In genomic region chr7:103150192-103150591, GRCh38 we compare ENCODE assay signal across 9 cellular contexts. TPM values are rescaled to one million over a fixed set of nuclear protein-coding genes. Genes with fewer than 3 reads are reported as not detected.
DNase-seq lines count a peak whose midpoint lies in the region; ATAC-seq and TF ChIP-seq lines count a peak whose summit lies in the region.
"Had no signal": no experiment of that assay in that cellular context is flagged by ENCODE, and none has a peak within 500 bp of the region (broad histone marks: within the 10 kb centered on the region; RNA-seq: fewer than 3 reads in every experiment).

No MANE protein-coding gene starts in this region.

- no peak overlapping the region for H3K4me2 ChIP-seq in mammary epithelial cell (ENCODE audit: insufficient read depth, low read depth, low read length)

- H3K4me3 ChIP-seq in mammary epithelial cell (replicated peaks in 1 of 3; ENCODE audit: insufficient read depth in 1 of 3, low read depth in 2 of 3, low read length in 3 of 3) (no peak overlapping the region), prostate gland (no peak overlapping the region)

- H4K20me1 ChIP-seq in mammary epithelial cell (ENCODE audit: insufficient read depth, low read length): no peaks in the 10 kb centered on the region

- no peak for TF ChIP-seq POLR2A in prostate gland (IDR thresholded peaks at IDR 0.05)

- no peaks in the 10 kb centered on the region for H3K9me3 Mint-ChIP-seq in natural killer cell

- H3K27ac ChIP-seq in mammary epithelial cell (ENCODE audit: insufficient read depth, low read depth, low read length): no peak overlapping the region
- H3K27ac ChIP-seq in prostate gland: no peak overlapping the region

- BruUV-seq in mammary epithelial cell (replicated peaks; lab: Mats Ljungman, UMichigan): no TSS peak

- H3K27me3 ChIP-seq in mammary epithelial cell (ENCODE audit: insufficient read depth, low read length) (no peaks in the 10 kb centered on the region), prostate gland (replicated peaks; ENCODE audit: insufficient read depth) (no peaks in the 10 kb centered on the region)
- H3K27me3 ChIP-seq: gastrocnemius medialis had no signal

- intact Hi-C loops in mammary epithelial cell (cut with micrococcal nuclease): no loop called here
- intact Hi-C loops in natural killer cell (cut with micrococcal nuclease): no loop called here
- intact Hi-C loops in prostate gland (cut with DNase I): no loop called here

- CTCF ChIA-PET in mammary epithelial cell (lab: Charles Lee; ENCODE audit: low non-redundant PET): no interaction called here

- no peaks in the 10 kb centered on the region for H3K27me3 Mint-ChIP-seq in natural killer cell (ENCODE audit: low read depth in 2 of 2)

- peaks cover 12% of the 10 kb centered on the region for H3K4me1 ChIP-seq in mammary epithelial cell (ENCODE audit: insufficient read depth, low read length)
- H3K4me1 ChIP-seq in prostate gland (replicated peaks): no peaks in the 10 kb centered on the region

- in situ Hi-C loops in mammary epithelial cell (cut with MboI; ENCODE audit: low sequenced_read_pairs in 2 of 2): no loop called here

- no peak for TF ChIP-seq CTCF in GM10266 (IDR thresholded peaks at IDR 0.05; ENCODE audit: control insufficient read depth, insufficient read depth, low read depth, missing control alignments)
- TF ChIP-seq CTCF in mammary epithelial cell (conservative IDR thresholded peaks at IDR 0.05 in 1 of 2, IDR thresholded peaks at IDR 0.05 in 1 of 2; ENCODE audit: extremely low read depth in 1 of 2, insufficient read depth in 1 of 2, low read depth in 1 of 2, low read length in 2 of 2): no peak
- no peak for TF ChIP-seq CTCF in natural killer cell (IDR thresholded peaks at IDR 0.05)
- TF ChIP-seq CTCF in prostate gland (IDR thresholded peaks at IDR 0.05): no peak

- peak overlapping the region; percentile 85 to 94 for H3K27ac Mint-ChIP-seq in natural killer cell

- H3K79me2 ChIP-seq in mammary epithelial cell (ENCODE audit: insufficient read depth, low read length): peaks cover 33% of the 10 kb centered on the region

- H3K36me3 Mint-ChIP-seq in natural killer cell: peaks cover 6% of the 10 kb centered on the region

- H3K9me3 ChIP-seq in mammary epithelial cell (replicated peaks; ENCODE audit: insufficient read depth, low read length): no peaks in the 10 kb centered on the region
- no peaks in the 10 kb centered on the region for H3K9me3 ChIP-seq in prostate gland
- H3K9me3 ChIP-seq: gastrocnemius medialis had no signal

- H3K4me1 Mint-ChIP-seq in natural killer cell: peaks cover 35 to 36% of the 10 kb centered on the region in 2 donors

- dilution Hi-C loops in mammary epithelial cell (cut with HindIII; ENCODE audit: low sequenced_read_pairs): no loop called here

- no peak overlapping the region for H3K9ac ChIP-seq in mammary epithelial cell (ENCODE audit: insufficient read depth, low read length)

- H3K36me3 ChIP-seq in mammary epithelial cell (ENCODE audit: insufficient read depth, low read length): no peaks in the 10 kb centered on the region
- no peaks in the 10 kb centered on the region for H3K36me3 ChIP-seq in prostate gland
- H3K36me3 ChIP-seq: gastrocnemius medialis had no signal

- ATAC-seq in natural killer cell (no peak), GM18873 (IDR thresholded peaks at IDR 0.05; ENCODE audit: low FRiP score, unreplicated experiment) (no peak), GM19351 (IDR thresholded peaks at IDR 0.05; ENCODE audit: unreplicated experiment) (no peak)

- H3K4me3 Mint-ChIP-seq in natural killer cell: peak overlapping the region; percentile 93

- DNase-seq in GM10266 (ENCODE audit: extremely low spot score): peak; percentile 21
- peak; percentile 22 for DNase-seq in NCI-H526 treated with DMSO at 0.1 percent for 48 hours (lab: John Stamatoyannopoulos, UW)
- DNase-seq in mammary epithelial cell: peak; percentile 80
- DNase-seq in natural killer cell: no peak
- DNase-seq in NCI-H446 treated with DMSO at 0.1 percent for 48 hours (lab: John Stamatoyannopoulos, UW): no peak
- no peak for DNase-seq in prostate gland (ENCODE audit: low spot score)
- DNase-seq: gastrocnemius medialis had no signal

- peak overlapping the region; percentile 95 for H2AFZ ChIP-seq in mammary epithelial cell (ENCODE audit: low read depth, low read length)

RNA-seq across cellular contexts. Expression of gene NAPEPLD, which starts 1.3 kb away (rescaled TPM):
- total RNA-seq in mammary epithelial cell: 10 to 100 TPM in 1 of 2 donors, 1 to 10 TPM in 1; 5.7 to 11.3 TPM
- 2.4 TPM for polyA plus RNA-seq in mammary epithelial cell
- 9.6 TPM for polyA minus RNA-seq in mammary epithelial cell
- total RNA-seq in natural killer cell: 1 to 10 TPM; 5.3 to 6.7 (median 5.9) TPM
- 10 to 100 TPM; 18.1 to 24.4 TPM for total RNA-seq in prostate gland

Comparison
In these comparisons a context has a peak if more than half of its experiments do, and no peak if none do; other contexts are left out.
1. DNase-seq: peak in GM10266 (single experiment), NCI-H526 treated with DMSO at 0.1 percent for 48 hours (single experiment) and mammary epithelial cell (single experiment); none in natural killer cell (single experiment), NCI-H446 treated with DMSO at 0.1 percent for 48 hours (single experiment) and prostate gland (single experiment).